24 cellular contexts compared by ENCODE assay signal in the genomic region with DNA sequence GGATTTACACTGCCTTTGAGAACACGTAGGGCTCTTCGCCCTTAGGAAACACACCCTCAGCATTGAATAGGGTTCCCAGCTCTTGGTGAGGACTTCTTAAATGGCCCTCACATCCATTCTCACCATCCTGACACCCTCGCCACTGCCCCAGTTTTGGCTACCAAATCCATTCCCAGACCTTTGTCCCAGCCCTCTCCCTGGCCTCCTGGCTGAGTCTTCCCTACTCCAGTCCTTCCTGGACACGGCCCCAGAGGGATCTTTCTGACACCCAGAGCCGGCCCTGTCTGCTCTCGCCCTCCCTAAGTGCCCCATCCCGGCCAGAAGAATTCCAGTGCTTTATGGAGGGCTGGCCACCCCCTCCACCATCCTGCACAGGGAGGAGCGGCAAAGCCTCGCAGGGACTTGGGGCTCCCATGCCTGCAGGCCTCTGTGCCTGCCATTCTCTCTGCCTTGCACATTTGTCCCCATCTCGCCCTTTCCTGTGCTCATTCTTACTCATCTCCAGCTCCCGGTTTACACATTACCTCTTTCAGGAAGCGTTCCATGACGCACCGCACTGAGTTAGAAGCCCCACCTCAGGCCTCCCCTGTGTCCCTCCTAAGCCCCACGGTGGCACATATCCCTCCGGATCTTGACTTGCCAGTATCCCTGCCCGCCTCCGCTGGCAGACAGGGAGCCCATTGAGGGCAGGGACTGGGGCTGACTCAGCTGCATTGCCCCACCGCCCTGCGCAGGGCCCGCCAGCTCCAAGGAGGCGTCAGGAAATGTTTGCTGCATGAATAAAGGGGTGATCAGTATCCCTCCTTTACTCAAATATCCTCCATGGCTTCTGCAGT. TPM values are rescaled to one million over a fixed set of nuclear protein-coding genes. Genes with fewer than 3 reads are reported as not detected.
A peak's percentile ranks its signal among the peaks of the same experiment; 100 is the strongest.
DNase-seq lines count a peak whose midpoint lies in the region; ATAC-seq lines count a peak whose summit lies in the region.
"Had no signal": no experiment of that assay in that cellular context is flagged by ENCODE, and none has a peak within 500 bp of the region (broad histone marks: within the 10 kb centered on the region; RNA-seq: fewer than 3 reads in every experiment).

No MANE protein-coding gene starts in this region.

- H3K36me3 Mint-ChIP-seq in activated naive CD4-positive, alpha-beta T cell treated with anti-CD3 and anti-CD28 coated beads, Interleukin-2, amount 50 U/mL, for 24 hours: peaks cover 2% of the 10 kb centered on the region
- H3K36me3 Mint-ChIP-seq in central memory CD8-positive, alpha-beta T cell (ENCODE audit: insufficient read depth): peaks cover 7% of the 10 kb centered on the region
- H3K36me3 Mint-ChIP-seq: brain had no signal

- no peak for ATAC-seq in central memory CD8-positive, alpha-beta T cell (replicated peaks; ENCODE audit: extremely low read depth, poor library complexity, severe bottlenecking)
- peak; percentile 14 for ATAC-seq in aorta (ENCODE audit: low FRiP score)
- no peak for ATAC-seq in GM19467 (IDR thresholded peaks at IDR 0.05; ENCODE audit: unreplicated experiment)
- ATAC-seq: A549, SK-N-SH treated with all-trans-retinoic acid at 6 μM for 48 hours had no signal

- H3K9me3 Mint-ChIP-seq in activated naive CD4-positive, alpha-beta T cell treated with anti-CD3 and anti-CD28 coated beads, Interleukin-2, amount 50 U/mL, for 24 hours: no peaks in the 10 kb centered on the region
- no peaks in the 10 kb centered on the region for H3K9me3 Mint-ChIP-seq in central memory CD8-positive, alpha-beta T cell
- H3K9me3 Mint-ChIP-seq: activated B cell treated with CpG ODN at 0.5 μM for 24 hours, brain had no signal

- WGBS in aorta, 2 donors: 62 to 68% methylated on average over 22 of the region's 22 CpGs

- H3K9me3 ChIP-seq in aorta (ENCODE audit: control insufficient read depth, low read length): no peaks in the 10 kb centered on the region
- H3K9me3 ChIP-seq: A549, BE2C, MG63, thoracic aorta had no signal

- H3K27me3 ChIP-seq in aorta (ENCODE audit: control insufficient read depth in 1 of 2, insufficient read depth in 2 of 2, low read length in 1 of 2): no peaks in the 10 kb centered on the region
- H3K27me3 ChIP-seq: BE2C, MG63 had no signal

- H3K4me3 ChIP-seq in aorta (ENCODE audit: low read length in 2 of 2): no peak overlapping the region
- H3K4me3 ChIP-seq: A549, coronary artery, MG63, smooth muscle cell, thoracic aorta had no signal

- peak overlapping the region; percentile 75 for H3K27ac Mint-ChIP-seq in activated naive CD4-positive, alpha-beta T cell treated with anti-CD3 and anti-CD28 coated beads, Interleukin-2, amount 50 U/mL, for 24 hours
- peak overlapping the region; percentile 47 for H3K27ac Mint-ChIP-seq in central memory CD8-positive, alpha-beta T cell (ENCODE audit: low read depth)
- H3K27ac Mint-ChIP-seq: activated B cell treated with CpG ODN at 0.5 μM for 24 hours had no signal

- no peak overlapping the region for H3K27ac ChIP-seq in aorta (ENCODE audit: low read depth in 1 of 2, low read length in 2 of 2)
- H3K27ac ChIP-seq: A549, coronary artery, thoracic aorta had no signal

- H3K36me3 ChIP-seq in aorta (ENCODE audit: control insufficient read depth in 1 of 2, insufficient read depth in 2 of 2, low read length in 1 of 2): no peaks in the 10 kb centered on the region
- H3K36me3 ChIP-seq: BE2C, thoracic aorta had no signal

- no peak for DNase-seq in activated naive CD4-positive, alpha-beta T cell (lab: John Stamatoyannopoulos, UW)
- no peak for DNase-seq in central memory CD8-positive, alpha-beta T cell (ENCODE audit: low spot score in 2 of 2)
- DNase-seq in kidney tubule cell (ENCODE audit: low spot score): peak; percentile 26
- peak in 1 of 2 donors; percentile 57 for DNase-seq in aorta
- no peak for DNase-seq in NCI-H524 treated with DMSO at 0.1 percent for 48 hours (lab: John Stamatoyannopoulos, UW)
- DNase-seq in D341Med (ENCODE audit: low spot score): no peak
- DNase-seq: activated B cell treated with CpG ODN at 0.5 μM for 24 hours; activated CD4-positive, alpha-beta T cell treated with anti-CD3 and anti-CD28 coated beads, Interleukin-2, amount 50 U/mL, for 4 hours; hippocampal formation; MG63; NCI-H1436 treated with DMSO at 0.1 percent for 48 hours; stimulated activated naive CD4-positive, alpha-beta T cell treated with Interleukin-2 at 50 U/mL for 16 hours had no signal

- intact Hi-C loops in aorta (cut with DNase I): no loop called here

- H3K4me1 Mint-ChIP-seq in activated naive CD4-positive, alpha-beta T cell treated with anti-CD3 and anti-CD28 coated beads, Interleukin-2, amount 50 U/mL, for 24 hours: peaks cover 13% of the 10 kb centered on the region
- peaks cover 13% of the 10 kb centered on the region for H3K4me1 Mint-ChIP-seq in central memory CD8-positive, alpha-beta T cell
- H3K4me1 Mint-ChIP-seq: activated B cell treated with CpG ODN at 0.5 μM for 24 hours, brain had no signal

- H3K4me1 ChIP-seq in aorta (ENCODE audit: control insufficient read depth in 1 of 2, insufficient read depth in 2 of 2, low read length in 2 of 2): no peaks in the 10 kb centered on the region
- H3K4me1 ChIP-seq: BE2C had no signal

- H3K27me3 Mint-ChIP-seq in activated naive CD4-positive, alpha-beta T cell treated with anti-CD3 and anti-CD28 coated beads, Interleukin-2, amount 50 U/mL, for 24 hours: no peaks in the 10 kb centered on the region
- H3K27me3 Mint-ChIP-seq in central memory CD8-positive, alpha-beta T cell: no peaks in the 10 kb centered on the region
- H3K27me3 Mint-ChIP-seq: activated B cell treated with CpG ODN at 0.5 μM for 24 hours, brain had no signal

- no peak overlapping the region for H3K4me3 Mint-ChIP-seq in activated naive CD4-positive, alpha-beta T cell treated with anti-CD3 and anti-CD28 coated beads, Interleukin-2, amount 50 U/mL, for 24 hours
- H3K4me3 Mint-ChIP-seq in central memory CD8-positive, alpha-beta T cell: no peak overlapping the region
- H3K4me3 Mint-ChIP-seq: activated B cell treated with CpG ODN at 0.5 μM for 24 hours, brain had no signal

RNA-seq across cellular contexts. Expression of gene KLK14, which starts 11.0 kb away (rescaled TPM):
- total RNA-seq in aorta: under 1 TPM; 0.57 to 0.71 TPM
- polyA plus RNA-seq in aorta: under 1 TPM in 1 of 2 donors, not detected in 1; 0.10 TPM
- total RNA-seq: liver, renal cortical epithelial cell, RPMI7951, thoracic aorta had no signal

RNA-seq across cellular contexts. Expression of gene CTU1, which starts 14.5 kb away (rescaled TPM):
- 1 to 10 TPM; 4.1 to 5.4 TPM for total RNA-seq in aorta
- polyA plus RNA-seq in aorta: 1 to 10 TPM; 1.1 to 2.6 TPM

RNA-seq across cellular contexts. Expression of gene KLK13, which starts 28.8 kb away (rescaled TPM):
- not detected for total RNA-seq in aorta
- polyA plus RNA-seq in aorta: under 1 TPM in 1 of 2 donors, not detected in 1; 0.36 TPM
- total RNA-seq: activated B cell treated with CpG ODN at 0.5 μM for 24 hours, liver, renal cortical epithelial cell, RPMI7951, thoracic aorta had no signal
- polyA plus RNA-seq: A549, liver had no signal

RNA-seq across cellular contexts. Expression of gene SIGLEC9, which starts 31.0 kb away (rescaled TPM):
- total RNA-seq in aorta: 10 to 100 TPM; 10.4 to 11.5 TPM
- polyA plus RNA-seq in aorta: 1 to 10 TPM; 1.1 to 6.3 TPM
- total RNA-seq: renal cortical epithelial cell, RPMI7951, smooth muscle cell had no signal
- polyA plus RNA-seq: A549, smooth muscle cell had no signal

RNA-seq across cellular contexts. Expression of gene SIGLEC7, which starts 48.4 kb away (rescaled TPM):
- 1 to 10 TPM; 3.0 to 4.5 TPM for total RNA-seq in aorta
- 1 to 10 TPM in 1 of 2 donors, under 1 TPM in 1; 0.97 to 2.3 TPM for polyA plus RNA-seq in aorta
- total RNA-seq: activated B cell treated with CpG ODN at 0.5 μM for 24 hours, renal cortical epithelial cell, RPMI7951, smooth muscle cell had no signal
- polyA plus RNA-seq: A549, smooth muscle cell had no signal
